12 cellular contexts compared by ENCODE assay signal in genomic region chr12:106305376-106305775, GRCh38. TPM values are rescaled to one million over a fixed set of nuclear protein-coding genes. Genes with fewer than 3 reads are reported as not detected.
DNase-seq lines count a peak whose midpoint lies in the region; ATAC-seq and TF ChIP-seq lines count a peak whose summit lies in the region.
"Had no signal": no experiment of that assay in that cellular context is flagged by ENCODE, and none has a peak within 500 bp of the region (broad histone marks: within the 10 kb centered on the region; RNA-seq: fewer than 3 reads in every experiment).

No MANE protein-coding gene starts in this region.

- H2AFZ ChIP-seq in mesenchymal stem cell (ENCODE audit: low read depth, low read length) (no peak overlapping the region), SK-N-SH (ENCODE audit: low read depth) (no peak overlapping the region)

- H3K14ac ChIP-seq in mesenchymal stem cell (ENCODE audit: low read length in 2 of 2), result no peak overlapping the region

- H3K4me2 ChIP-seq in mesenchymal stem cell (ENCODE audit: low read length, poor library complexity, severe bottlenecking) (no peak overlapping the region), SK-N-SH (no peak overlapping the region)

- H3K4me1 Mint-ChIP-seq in natural killer cell, result peaks cover 69% of the 10 kb centered on the region in 2 donors
- H3K4me1 Mint-ChIP-seq in natural killer cell treated with Interleukin-12 subunit alpha and Interleukin-12 subunit beta and Interleukin-15 and Interleukin-18, amount 100 ng/mL, for 72 hours (ENCODE audit: low read depth in 2 of 2), result peaks cover 33 to 39% of the 10 kb centered on the region in 2 donors

- H3K36me3 Mint-ChIP-seq in natural killer cell, result no peaks in the 10 kb centered on the region
- no peaks in the 10 kb centered on the region for H3K36me3 Mint-ChIP-seq in natural killer cell treated with Interleukin-12 subunit alpha and Interleukin-12 subunit beta and Interleukin-15 and Interleukin-18, amount 100 ng/mL, for 72 hours

- H3K27ac ChIP-seq in angular gyrus (ENCODE audit: low read depth, low read length), result peak overlapping the region; percentile 97
- H3K27ac ChIP-seq in mesenchymal stem cell (ENCODE audit: low read length, poor library complexity, severe bottlenecking), result no peak overlapping the region
- H3K27ac ChIP-seq in SK-N-SH (ENCODE audit: low read depth in 2 of 2, low read length in 1 of 2), result no peak overlapping the region

- H3K9me3 ChIP-seq in mesenchymal stem cell (ENCODE audit: control insufficient read depth, low read length), result no peaks in the 10 kb centered on the region
- no peaks in the 10 kb centered on the region for H3K9me3 ChIP-seq in SK-N-SH

- peaks cover 17% of the 10 kb centered on the region for H3K79me1 ChIP-seq in mesenchymal stem cell (replicated peaks; ENCODE audit: low read length, poor library complexity, severe bottlenecking)

- H3K27me3 Mint-ChIP-seq in natural killer cell (ENCODE audit: low read depth in 2 of 2), result no peaks in the 10 kb centered on the region
- H3K27me3 Mint-ChIP-seq in natural killer cell treated with Interleukin-12 subunit alpha and Interleukin-12 subunit beta and Interleukin-15 and Interleukin-18, amount 100 ng/mL, for 72 hours, result no peaks in the 10 kb centered on the region

- DNase-seq in natural killer cell, result no peak
- no peak for DNase-seq in natural killer cell treated with Interleukin-12 subunit alpha and Interleukin-12 subunit beta and Interleukin-15 and Interleukin-18, amount 100 ng/mL, for 72 hours (ENCODE audit: low spot score)
- DNase-seq in mesenchymal stem cell, result peak; percentile 11
- DNase-seq in SK-N-SH, result no peak
- DNase-seq: activated CD8-positive, alpha-beta memory T cell treated with anti-CD3 and anti-CD28 coated beads for 24 hours; effector memory CD4-positive, alpha-beta T cell; NCI-H2171 treated with DMSO at 0.1 percent for 48 hours had no signal

- H3K18ac ChIP-seq in mesenchymal stem cell (ENCODE audit: low read depth in 1 of 2, low read length in 2 of 2), result no peak overlapping the region

- H4K20me1 ChIP-seq in SK-N-SH (ENCODE audit: insufficient read depth), result no peaks in the 10 kb centered on the region

- no peak overlapping the region for H2BK15ac ChIP-seq in mesenchymal stem cell (ENCODE audit: low read depth, poor library complexity, severe bottlenecking)

- no peak overlapping the region for H3K4me3 ChIP-seq in mesenchymal stem cell (ENCODE audit: insufficient read depth in 1 of 2, low read depth in 1 of 2, low read length in 2 of 2)
- no peak overlapping the region for H3K4me3 ChIP-seq in SK-N-SH (ENCODE audit: low read depth in 2 of 2, low read length in 1 of 2)

- H3K79me2 ChIP-seq in SK-N-SH (ENCODE audit: insufficient read depth), result no peaks in the 10 kb centered on the region

- no peak overlapping the region for H4K8ac ChIP-seq in mesenchymal stem cell (ENCODE audit: low read length)

- TF ChIP-seq RAD21 in SK-N-SH (IDR thresholded peaks at IDR 0.05; ENCODE audit: low read length), result no peak

- H3K9me2 ChIP-seq in SK-N-SH, result no peaks in the 10 kb centered on the region

- peaks cover 0 to 3% of the 10 kb centered on the region in 2 experiments for H3K36me3 ChIP-seq in mesenchymal stem cell (ENCODE audit: control insufficient read depth in 1 of 2, insufficient read depth in 2 of 2, low read depth in 1 of 2, low read length in 2 of 2)
- H3K36me3 ChIP-seq in SK-N-SH (replicated peaks in 1 of 2; ENCODE audit: control insufficient read depth in 1 of 2, insufficient read depth in 2 of 2, low read length in 1 of 2), result no peaks in the 10 kb centered on the region

- H2AK5ac ChIP-seq in mesenchymal stem cell (ENCODE audit: low read length, severe bottlenecking), result peak overlapping the region; percentile 35

- no peak for TF ChIP-seq EP300 in SK-N-SH (IDR thresholded peaks at IDR 0.05; ENCODE audit: borderline replicate concordance in 1 of 2, low read depth in 1 of 2, low read length in 1 of 2)

- peak overlapping the region; percentile 1 for H3K4me3 Mint-ChIP-seq in natural killer cell
- no peak overlapping the region for H3K4me3 Mint-ChIP-seq in natural killer cell treated with Interleukin-12 subunit alpha and Interleukin-12 subunit beta and Interleukin-15 and Interleukin-18, amount 100 ng/mL, for 72 hours

- no peak overlapping the region for H4K91ac ChIP-seq in mesenchymal stem cell (ENCODE audit: low read length)

- no peaks in the 10 kb centered on the region for H3K9me3 Mint-ChIP-seq in natural killer cell
- H3K9me3 Mint-ChIP-seq in natural killer cell treated with Interleukin-12 subunit alpha and Interleukin-12 subunit beta and Interleukin-15 and Interleukin-18, amount 100 ng/mL, for 72 hours, result no peaks in the 10 kb centered on the region

- 81% methylated on average over 5 of the region's 5 CpGs for WGBS in mesenchymal stem cell
- 84% methylated on average over 5 of the region's 5 CpGs for WGBS in SK-N-SH (ENCODE audit: low lambda C conversion rate)

- H3K23ac ChIP-seq in mesenchymal stem cell (ENCODE audit: low read length in 2 of 2), result no peak overlapping the region

- peak overlapping the region; percentile 96 to 99 for H3K27ac Mint-ChIP-seq in natural killer cell
- H3K27ac Mint-ChIP-seq in natural killer cell treated with Interleukin-12 subunit alpha and Interleukin-12 subunit beta and Interleukin-15 and Interleukin-18, amount 100 ng/mL, for 72 hours, result peak overlapping the region in 1 of 2 donors; percentile 92
- H3K27ac Mint-ChIP-seq: progenitor cell of endocrine pancreas had no signal

- ATAC-seq in natural killer cell (no peak), HG03565 (IDR thresholded peaks at IDR 0.05; ENCODE audit: unreplicated experiment) (no peak), HG03108 (IDR thresholded peaks at IDR 0.05; ENCODE audit: unreplicated experiment) (no peak), GM18867 (IDR thresholded peaks at IDR 0.05; ENCODE audit: unreplicated experiment) (no peak)
- ATAC-seq in natural killer cell treated with Interleukin-12 subunit alpha and Interleukin-12 subunit beta and Interleukin-15 and Interleukin-18, amount 100 ng/mL, for 72 hours, result no peak

- TF ChIP-seq CTCF in natural killer cell (IDR thresholded peaks at IDR 0.05), result no peak
- no peak for TF ChIP-seq CTCF in SK-N-SH (IDR thresholded peaks at IDR 0.05)

- H2BK12ac ChIP-seq in mesenchymal stem cell (ENCODE audit: low read length in 2 of 2), result no peak overlapping the region

- no peak overlapping the region for H2BK5ac ChIP-seq in mesenchymal stem cell (ENCODE audit: low read depth, low read length, poor library complexity, severe bottlenecking)

- peaks cover 3% of the 10 kb centered on the region for H3F3A ChIP-seq in SK-N-SH (replicated peaks; ENCODE audit: insufficient read depth)

- H3K4ac ChIP-seq in mesenchymal stem cell (ENCODE audit: low read depth in 1 of 2, low read length in 2 of 2), result no peak overlapping the region

- POLR2A ChIA-PET in SK-N-SH (lab: Yijun Ruan, JAX), result no interaction called here

- intact Hi-C loops in natural killer cell (cut with micrococcal nuclease), result no loop called here

- no peak overlapping the region for H2BK120ac ChIP-seq in mesenchymal stem cell (ENCODE audit: low read depth, low read length)

- no peaks in the 10 kb centered on the region for H3K27me3 ChIP-seq in mesenchymal stem cell (ENCODE audit: control insufficient read depth in 1 of 2, insufficient read depth in 1 of 2, low read length in 2 of 2)
- H3K27me3 ChIP-seq in SK-N-SH (ENCODE audit: insufficient read depth), result no peaks in the 10 kb centered on the region

- CTCF ChIA-PET in SK-N-SH (lab: Yijun Ruan, JAX), result interaction anchor here (1.0 to 4.2 kb wide), 4 partner anchors 10 to 79 kb away, joined by 3 to 20 read pairs (median 4); partner anchors contain the start of gene POLR3B

- H3K4me1 ChIP-seq in mesenchymal stem cell (ENCODE audit: control insufficient read depth, insufficient read depth, low read depth, low read length), result peaks cover 20% of the 10 kb centered on the region
- H3K4me1 ChIP-seq in SK-N-SH (ENCODE audit: control insufficient read depth in 1 of 2, insufficient read depth in 2 of 2, low read depth in 1 of 2, low read length in 1 of 2), result peaks cover 16 to 24% of the 10 kb centered on the region in 2 experiments; a peak in 3 of 4 replicates

- H3K9ac ChIP-seq in mesenchymal stem cell (ENCODE audit: low read length) (no peak overlapping the region), SK-N-SH (no peak overlapping the region)

TF ChIP-seq in SK-N-SH, 30 proteins besides CTCF, POLR2A, EP300 and RAD21 (continues in another document):
- no peak for TF ChIP-seq NFIC (IDR thresholded peaks at IDR 0.05; ENCODE audit: borderline replicate concordance)
- no peak for TF ChIP-seq EZH2phosphoT487 (IDR thresholded peaks at IDR 0.05; ENCODE audit: borderline replicate concordance, low read depth)
- TF ChIP-seq TCF12 (IDR thresholded peaks at IDR 0.05), result no peak
- TF ChIP-seq, protein P1, sequence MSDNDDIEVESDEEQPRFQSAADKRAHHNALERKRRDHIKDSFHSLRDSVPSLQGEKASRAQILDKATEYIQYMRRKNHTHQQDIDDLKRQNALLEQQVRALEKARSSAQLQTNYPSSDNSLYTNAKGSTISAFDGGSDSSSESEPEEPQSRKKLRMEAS (IDR thresholded peaks at IDR 0.05; ENCODE audit: low read depth), result no peak
- TF ChIP-seq FOXM1 (IDR thresholded peaks at IDR 0.05; ENCODE audit: low read depth), result no peak

RNA-seq across cellular contexts. Expression of gene TCP11L2, which starts 2.8 kb away (rescaled TPM):
- 10 to 100 TPM; 68.8 to 97.7 (median 71.1) TPM for total RNA-seq in natural killer cell
- 1 to 10 TPM; 3.5 to 5.8 TPM for total RNA-seq in natural killer cell treated with Interleukin-12 subunit alpha and Interleukin-12 subunit beta and Interleukin-15 and Interleukin-18, amount 100 ng/mL, for 72 hours
- 9.8 TPM for polyA plus RNA-seq in mesenchymal stem cell (2013, experiment 1 of 2)
- 9.8 TPM for polyA plus RNA-seq in mesenchymal stem cell (2013, experiment 2 of 2)
- 4.0 and 5.5 TPM in 2 replicates for polyA plus RNA-seq in SK-N-SH (2012; rRNA removed)
- polyA plus RNA-seq in SK-N-SH (2012; cell fraction: cytosol; rRNA removed), result 3.2 and 3.8 TPM in 2 replicates
- polyA plus RNA-seq in SK-N-SH (2012; cell fraction: nucleus; rRNA removed), result 6.3 and 11.7 TPM in 2 replicates

RNA-seq across cellular contexts. Expression of gene POLR3B, which starts 52.2 kb away (rescaled TPM):
- total RNA-seq in natural killer cell, result 1 to 10 TPM; 3.8 to 8.1 (median 5.4) TPM
- total RNA-seq in natural killer cell treated with Interleukin-12 subunit alpha and Interleukin-12 subunit beta and Interleukin-15 and Interleukin-18, amount 100 ng/mL, for 72 hours, result 10 to 100 TPM in 1 of 2 donors, 1 to 10 TPM in 1; 9.0 to 12.3 TPM
- 5.9 TPM for polyA plus RNA-seq in mesenchymal stem cell (2013, experiment 1 of 2)
- 6.1 TPM for polyA plus RNA-seq in mesenchymal stem cell (2013, experiment 2 of 2)
- polyA plus RNA-seq in SK-N-SH (2012; rRNA removed), result 3.3 and 3.9 TPM in 2 replicates
- 3.9 TPM in 2 replicates for polyA plus RNA-seq in SK-N-SH (2012; cell fraction: cytosol; rRNA removed)
- 2.8 and 3.9 TPM in 2 replicates for polyA plus RNA-seq in SK-N-SH (2012; cell fraction: nucleus; rRNA removed)

RNA-seq across cellular contexts. Expression of gene CKAP4, which starts 57.6 kb away (rescaled TPM):
- 10 to 100 TPM in 1 of 3 donors, 1 to 10 TPM in 2; 2.0 to 19.4 (median 2.0) TPM for total RNA-seq in natural killer cell
- 1 to 10 TPM; 1.1 to 3.3 TPM for total RNA-seq in natural killer cell treated with Interleukin-12 subunit alpha and Interleukin-12 subunit beta and Interleukin-15 and Interleukin-18, amount 100 ng/mL, for 72 hours
- polyA plus RNA-seq in mesenchymal stem cell (2013, experiment 1 of 2), result 382 TPM
- 384 TPM for polyA plus RNA-seq in mesenchymal stem cell (2013, experiment 2 of 2)
- 112 and 113 TPM in 2 replicates for polyA plus RNA-seq in SK-N-SH (2012; rRNA removed)
- polyA plus RNA-seq in SK-N-SH (2012; cell fraction: cytosol; rRNA removed), result 120 and 133 TPM in 2 replicates
- polyA plus RNA-seq in SK-N-SH (2012; cell fraction: nucleus; rRNA removed), result 79.8 and 105 TPM in 2 replicates

Comparison
In these comparisons a context has a peak if more than half of its experiments do, and no peak if none do; other contexts are left out.
1. RNA of gene TCP11L2, which starts 2.8 kb away (total RNA-seq): 68.8 to 97.7 TPM in natural killer cell; 3.5 to 5.8 TPM in natural killer cell treated with Interleukin-12 subunit alpha and Interleukin-12 subunit beta and Interleukin-15 and Interleukin-18, amount 100 ng/mL, for 72 hours; every median in the first group is over 10 times any median in the second.